ENCODE assay signal across 12 cellular contexts in genomic region chr16:85523602-85524364, GRCh38.
DNase-seq lines count a peak whose midpoint lies in the region; ATAC-seq and TF ChIP-seq lines count a peak whose summit lies in the region.
"Had no signal": no experiment of that assay in that cellular context is flagged by ENCODE, and none has a peak within 500 bp of the region (broad histone marks: within the 10 kb centered on the region; RNA-seq: fewer than 3 reads in every experiment).

No MANE protein-coding gene starts in this region.

- TF ChIP-seq CTCF in RWPE1 (conservative IDR thresholded peaks at IDR 0.05; ENCODE audit: low read depth) (no peak), heart left ventricle (IDR thresholded peaks at IDR 0.05) (no peak)

- CTCF ChIA-PET in RWPE1 (lab: Yijun Ruan, JAX) = interaction anchor here (0.6 to 2.8 kb wide), 2 partner anchors 29 to 1486 kb away, joined by 4 to 9 read pairs; no protein-coding TSS in a partner anchor

- WGBS in heart left ventricle, 4 donors = 26 to 40% (median 34%) methylated on average over 9 to 22 of the region's 22 CpGs

- H3K27me3 ChIP-seq in heart left ventricle = no peaks in the 10 kb centered on the region
- H3K27me3 ChIP-seq in subcutaneous abdominal adipose tissue (ENCODE audit: control insufficient read depth in 5 of 5, insufficient read depth in 4 of 5, low read length in 5 of 5) = no peaks in the 10 kb centered on the region

- ATAC-seq in heart left ventricle (peak; percentile 53 to 83 (median 74)), GM18861 (IDR thresholded peaks at IDR 0.05; ENCODE audit: unreplicated experiment) (no peak)

- peak overlapping the region in 3 of 5 donors; percentile 22 to 53 (median 43) for H3K9ac ChIP-seq in subcutaneous abdominal adipose tissue (ENCODE audit: low read length in 5 of 5)

- H3K9me3 ChIP-seq in heart left ventricle = no peaks in the 10 kb centered on the region
- no peaks in the 10 kb centered on the region for H3K9me3 ChIP-seq in subcutaneous abdominal adipose tissue (ENCODE audit: control insufficient read depth in 5 of 5, low read length in 5 of 5)

- intact Hi-C loops in heart left ventricle (cut with DNase I) = loop anchor here in 1 of 10 donors (5.0 kb wide), 1 partner anchor 34 kb away; no protein-coding TSS in a partner anchor

- H3K27ac ChIP-seq in RWPE1 (peak overlapping the region; percentile 96), heart left ventricle (peak overlapping the region in 8 of 12 donors; percentile 3 to 57 (median 24)), subcutaneous abdominal adipose tissue (ENCODE audit: low read depth, low read length) (peak overlapping the region; percentile 67)

- H3K4me1 ChIP-seq in heart left ventricle (peaks cover 6 to 42% (median 22%) of the 10 kb centered on the region in 12 donors), subcutaneous abdominal adipose tissue (ENCODE audit: control insufficient read depth in 5 of 5, insufficient read depth in 5 of 5, low read length in 5 of 5) (peaks cover 14 to 61% (median 45%) of the 10 kb centered on the region in 5 donors)

- no peaks in the 10 kb centered on the region for H3K36me3 ChIP-seq in heart left ventricle
- H3K36me3 ChIP-seq in subcutaneous abdominal adipose tissue (ENCODE audit: control insufficient read depth in 5 of 5, insufficient read depth in 5 of 5, low read length in 5 of 5) = peaks cover 0 to 5% (median 4%) of the 10 kb centered on the region in 5 donors

- H3K4me3 ChIP-seq in heart left ventricle = peak overlapping the region in 2 of 12 donors; percentile 7 to 15
- H3K4me3 ChIP-seq in subcutaneous abdominal adipose tissue (ENCODE audit: low read depth in 1 of 5, low read length in 5 of 5) = peak overlapping the region in 2 of 5 donors; percentile 1 to 12
- H3K4me3 ChIP-seq: skin epidermis had no signal

- DNase-seq in NCI-H1105 (lab: John Stamatoyannopoulos, UW) = peak; percentile 8
- no peak for DNase-seq in NCI-H1105 treated with DMSO at 0.1 percent for 48 hours (lab: John Stamatoyannopoulos, UW)
- DNase-seq in RWPE1 (ENCODE audit: low spot score) = no peak
- peak in 4 of 5 donors; percentile 57 to 81 (median 60) for DNase-seq in heart left ventricle
- no peak for DNase-seq in NCI-H526 treated with DMSO at 0.1 percent for 48 hours (lab: John Stamatoyannopoulos, UW)
- no peak for DNase-seq in middle frontal gyrus (ENCODE audit: extremely low spot score, low spot score)
- DNase-seq: 8988T; activated CD8-positive, alpha-beta memory T cell treated with anti-CD3 and anti-CD28 coated beads for 24 hours; KG1 had no signal

- no peak for TF ChIP-seq POLR2A in heart left ventricle (IDR thresholded peaks at IDR 0.05)

- POLR2A ChIA-PET in RWPE1 (lab: Yijun Ruan, JAX; ENCODE audit: low non-redundant PET) = interaction anchor here (0.7 kb wide), 1 partner anchor 33 kb away, joined by 3 read pairs; no protein-coding TSS in a partner anchor

Comparison
In these comparisons a context has a peak if more than half of its experiments do, and no peak if none do; other contexts are left out.
1. DNase-seq: peak in NCI-H1105 (single experiment) and heart left ventricle (4 of 5); none in NCI-H1105 treated with DMSO at 0.1 percent for 48 hours (single experiment), RWPE1 (single experiment), NCI-H526 treated with DMSO at 0.1 percent for 48 hours (single experiment) and middle frontal gyrus (single experiment).
2. H3K27ac ChIP-seq: peak in every context shown above with its lines; median percentile 96 in RWPE1; 67 in subcutaneous abdominal adipose tissue; 24 in heart left ventricle.